Comparison of ENCODE assay signal across 9 cellular contexts in the genomic region with DNA sequence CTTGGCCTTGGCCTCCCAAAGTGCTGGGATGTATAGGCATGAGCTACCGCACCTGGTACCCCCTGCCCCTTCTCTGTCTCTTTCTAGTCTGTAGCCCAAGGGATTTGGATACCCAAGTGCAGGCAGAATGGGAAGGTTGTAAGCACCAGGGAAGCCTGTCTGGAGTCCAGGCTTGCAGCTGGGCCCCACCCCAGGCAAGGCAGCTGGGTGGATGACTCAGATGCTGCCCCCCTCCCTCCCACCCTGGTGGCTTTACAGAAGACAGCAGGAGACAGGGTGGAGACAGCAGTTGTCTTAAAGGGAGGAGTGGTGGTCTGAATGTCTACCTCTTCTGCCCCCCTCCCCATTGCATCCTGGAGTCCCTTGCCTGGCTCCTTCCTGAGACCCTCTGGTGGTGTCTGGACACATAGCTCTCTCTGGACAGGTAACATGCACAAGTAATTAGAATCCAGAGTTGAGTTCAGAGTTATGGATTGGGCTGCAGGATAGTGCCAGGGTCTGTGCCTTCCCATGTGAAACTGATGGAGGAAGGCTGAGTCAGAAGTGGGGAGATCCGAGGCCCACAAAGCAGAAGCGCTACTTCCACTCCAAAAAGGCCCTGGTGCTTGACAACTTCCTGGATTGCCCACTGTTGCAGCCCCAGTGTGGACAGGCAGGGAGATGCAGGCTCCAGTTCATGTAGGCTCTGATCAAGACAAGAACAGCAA. TPM values are rescaled to one million over a fixed set of nuclear protein-coding genes. Genes with fewer than 3 reads are reported as not detected.
DNase-seq lines count a peak whose midpoint lies in the region; ATAC-seq, FAIRE-seq and TF ChIP-seq lines count a peak whose summit lies in the region.
"Had no signal": no experiment of that assay in that cellular context is flagged by ENCODE, and none has a peak within 500 bp of the region (broad histone marks: within the 10 kb centered on the region; RNA-seq: fewer than 3 reads in every experiment).

No MANE protein-coding gene starts in this region.

- no peaks in the 10 kb centered on the region for H3K36me3 ChIP-seq in colonic mucosa

- H3K27ac ChIP-seq in colonic mucosa = peak overlapping the region; percentile 94

- no peak for FAIRE-seq in RCC 7860 (lab: Jason Lieb, UNC)

- H3K9ac ChIP-seq in colonic mucosa (ENCODE audit: low read depth in 2 of 2, low read length in 2 of 2) = peak overlapping the region in 1 of 2 donors; percentile 61

- no peaks in the 10 kb centered on the region for H3K27me3 ChIP-seq in colonic mucosa

- intact Hi-C loops in colonic mucosa (cut with DNase I) = no loop called here

- ATAC-seq in HG03045 (IDR thresholded peaks at IDR 0.05; ENCODE audit: unreplicated experiment) (no peak), HG03439 (IDR thresholded peaks at IDR 0.05; ENCODE audit: unreplicated experiment) (no peak)

- TF ChIP-seq CTCF in GM12864 (IDR thresholded peaks at IDR 0.05; ENCODE audit: low read depth, low read length, missing control alignments) = peak; percentile 15
- no peak for TF ChIP-seq CTCF in colonic mucosa (IDR thresholded peaks at IDR 0.05)

- DNase-seq in GM12864 (ENCODE audit: low read depth) (no peak), RCC 7860 (ENCODE audit: low spot score) (peak; percentile 58), colonic mucosa (peak; percentile 77), myocyte (ENCODE audit: low read depth) (peak; percentile 93), iPS-NIHi11 (ENCODE audit: low spot score) (no peak), NCI-H526 treated with DMSO at 0.1 percent for 48 hours (lab: John Stamatoyannopoulos, UW) (no peak)

- H3K4me1 ChIP-seq in colonic mucosa = peaks cover 52% of the 10 kb centered on the region

- H3K4me3 ChIP-seq in GM12864 (ENCODE audit: low read depth, low read length) (no peak overlapping the region), colonic mucosa (peak overlapping the region; percentile 16)

- no peaks in the 10 kb centered on the region for H3K9me3 ChIP-seq in colonic mucosa

RNA-seq across cellular contexts. Expression of a gene that starts 5.1 kb away (rescaled TPM):
- 100 to 1,000 TPM; 414 to 610 TPM for total RNA-seq in colonic mucosa
- total RNA-seq in myocyte = 1,328 and 1,573 TPM in 2 replicates
- polyA plus RNA-seq in myocyte (2012) = 603 TPM

RNA-seq across cellular contexts. Expression of a gene that starts 33.7 kb away (rescaled TPM):
- 1 to 10 TPM; 4.5 to 5.6 TPM for total RNA-seq in colonic mucosa
- total RNA-seq in myocyte = 1.0 and 1.6 TPM in 2 replicates
- polyA plus RNA-seq in myocyte (2012) = 1.1 TPM

RNA-seq across cellular contexts. Expression of a gene that starts 37.4 kb away (rescaled TPM):
- total RNA-seq in colonic mucosa (1 to 10 TPM; 1.6 to 3.7 TPM), myocyte (3.2 and 4.5 TPM in 2 replicates)
- 6.5 TPM for polyA plus RNA-seq in myocyte (2012)

RNA-seq across cellular contexts. Expression of a gene that starts 58.7 kb away (rescaled TPM):
- total RNA-seq in colonic mucosa = 100 to 1,000 TPM; 213 TPM
- not detected in 2 replicates for total RNA-seq in myocyte
- not detected for polyA plus RNA-seq in myocyte (2012)
- total RNA-seq: neural crest cell had no signal

Comparison
In these comparisons a context has a peak if more than half of its experiments do, and no peak if none do; other contexts are left out.
1. DNase-seq: peak in RCC 7860 (single experiment), colonic mucosa (single experiment) and myocyte (single experiment); none in GM12864 (single experiment), iPS-NIHi11 (single experiment) and NCI-H526 treated with DMSO at 0.1 percent for 48 hours (single experiment).